22 cellular contexts compared by ENCODE assay signal in genomic region chr10:78328592-78329404, GRCh38.
"Had no signal": no experiment of that assay in that cellular context is flagged by ENCODE, and none has a peak within 500 bp of the region (broad histone marks: within the 10 kb centered on the region; RNA-seq: fewer than 3 reads in every experiment).

No MANE protein-coding gene starts in this region.

- DNase-seq: activated CD4-positive, alpha-beta memory T cell treated with anti-CD3 and anti-CD28 coated beads, Interleukin-2, amount 10 ng/mL, durations not matched to agents 7 days and 5 days; activated CD4-positive, alpha-beta T cell treated with anti-CD3 and anti-CD28 coated beads for 48 hours; activated CD4-positive, CD25-positive, alpha-beta regulatory T cell; activated gamma-delta T cell; activated T-cell treated with anti-CD3 and anti-CD28 coated beads, Interleukin-2, amount 50 U/mL, for 48 hours; effector CD8-positive, alpha-beta T cell; kidney glomerular epithelial cell; mesendoderm; natural killer cell; retina; stimulated activated CD4-positive, alpha-beta T cell treated with anti-CD3 and anti-CD28 coated beads, Interleukin-12 subunit alpha, Interleukin-12 subunit beta, amount 100 ng/mL, for 4 hours; stimulated activated CD4-positive, alpha-beta T cell treated with anti-CD3 and anti-CD28 coated beads, Interleukin-1b, Interleukin-23, amount 100 ng/mL, for 48 hours; stimulated activated naive CD8-positive, alpha-beta T cell treated with anti-CD3 and anti-CD28 coated beads, Interleukin-15, Interleukin-2, amounts not matched to agents 100 U/mL and 50 U/mL, for 24 hours; substantia nigra; T-helper 1 cell; T-helper 9 cell; uterus had no signal

- H3K27ac ChIP-seq: breast epithelium, gastroesophageal sphincter, heart left ventricle, tibial artery, uterus had no signal

- H3K36me3 ChIP-seq: breast epithelium, gastroesophageal sphincter, heart left ventricle, tibial artery, uterus had no signal

- H3K4me1 ChIP-seq: breast epithelium, uterus had no signal

- H3K27me3 ChIP-seq: breast epithelium, gastroesophageal sphincter, heart left ventricle, tibial artery, uterus had no signal

- FAIRE-seq: astrocyte had no signal

- H3K4me3 ChIP-seq: breast epithelium, gastroesophageal sphincter, heart left ventricle, tibial artery, uterus had no signal
